8 cellular contexts compared by ENCODE assay signal in genomic region chr7:135169141-135169935, GRCh38. TPM values are rescaled to one million over a fixed set of nuclear protein-coding genes. Genes with fewer than 3 reads are reported as not detected.
DNase-seq lines count a peak whose midpoint lies in the region; ATAC-seq and TF ChIP-seq lines count a peak whose summit lies in the region.

No MANE protein-coding gene starts in this region.

- peaks cover 38% of the 10 kb centered on the region for H3K4me1 Mint-ChIP-seq in neural crest cell

- H3K27ac ChIP-seq in KOPT-K1 (ENCODE audit: low read depth, low read length, poor library complexity, severe bottlenecking) (peak overlapping the region; percentile 91), epithelial cell of prostate (peak overlapping the region; percentile 98), vagina (peak overlapping the region; percentile 98)

- no peaks in the 10 kb centered on the region for H3K27me3 Mint-ChIP-seq in neural crest cell (ENCODE audit: low read depth)

- H3K36me3 ChIP-seq in KOPT-K1 (ENCODE audit: insufficient read depth, low read length) (peaks cover 46% of the 10 kb centered on the region), vagina (peaks cover 0 to 10% of the 10 kb centered on the region in 2 donors)

- H3K4me1 ChIP-seq in vagina: peaks cover 43% of the 10 kb centered on the region

- H3K27ac Mint-ChIP-seq in neural crest cell (ENCODE audit: unreplicated experiment): no peak overlapping the region

- no peak for TF ChIP-seq POLR2A in vagina (IDR thresholded peaks at IDR 0.05)

- no peaks in the 10 kb centered on the region for H3K27me3 ChIP-seq in vagina

- H3K4me3 ChIP-seq in vagina: peak overlapping the region; percentile 78 to 84

- ATAC-seq in GM21723 (IDR thresholded peaks at IDR 0.05; ENCODE audit: unreplicated experiment): peak; percentile 45

- peak overlapping the region; percentile 92 for H3K4me3 Mint-ChIP-seq in neural crest cell

- H3K9me3 ChIP-seq in KOPT-K1 (ENCODE audit: insufficient read depth, low read length, poor library complexity, severe bottlenecking) (no peaks in the 10 kb centered on the region), vagina (no peaks in the 10 kb centered on the region)

- intact Hi-C loops in vagina (cut with DNase I): loop anchor here (10.0 kb wide), 1 partner anchor 485 kb away; no protein-coding TSS in a partner anchor

- peak; percentile 54 for DNase-seq in activated CD4-positive, alpha-beta T cell treated with anti-CD3 and anti-CD28 coated beads, Interleukin-2, amount 50 U/mL, for 1 hour
- DNase-seq in epithelial cell of prostate (ENCODE audit: low read depth, low spot score): peak; percentile 73
- no peak for DNase-seq in neural crest cell (ENCODE audit: low read depth, low spot score)
- no peak for DNase-seq in vagina (ENCODE audit: extremely low spot score in 2 of 2)
- DNase-seq in NCI-H2171 (lab: John Stamatoyannopoulos, UW): no peak

- TF ChIP-seq CTCF in GM12872 (IDR thresholded peaks at IDR 0.05; ENCODE audit: insufficient read depth, low read depth, low read length): peak; percentile 92
- TF ChIP-seq CTCF in neural crest cell (conservative IDR thresholded peaks at IDR 0.05): peak; percentile 42
- TF ChIP-seq CTCF in vagina (IDR thresholded peaks at IDR 0.05): no peak

- H3K9me3 Mint-ChIP-seq in neural crest cell: no peaks in the 10 kb centered on the region

- H3K36me3 Mint-ChIP-seq in neural crest cell (ENCODE audit: low read depth): peaks cover 24% of the 10 kb centered on the region

RNA-seq across cellular contexts. Expression of gene CYREN, which starts 1.2 kb away (rescaled TPM):
- total RNA-seq in neural crest cell: 70.4 and 75.5 TPM in 2 replicates
- total RNA-seq in vagina: 33.4 TPM

RNA-seq across cellular contexts. Expression of gene TMEM140, which starts 21.5 kb away (rescaled TPM):
- total RNA-seq in neural crest cell (0.12 TPM in 1 of 2 replicates, not detected in the other), vagina (20.4 TPM)

RNA-seq across cellular contexts. Expression of gene WDR91, which starts 42.0 kb away (rescaled TPM):
- total RNA-seq in neural crest cell: 14.5 and 15.2 TPM in 2 replicates
- total RNA-seq in vagina: 31.2 TPM

Comparison
In these comparisons a context has a peak if more than half of its experiments do, and no peak if none do; other contexts are left out.
1. CTCF ChIP-seq: peak in GM12872 (single experiment) and neural crest cell (single experiment); none in vagina (0 of 3).
2. DNase-seq: peak in activated CD4-positive, alpha-beta T cell treated with anti-CD3 and anti-CD28 coated beads, Interleukin-2, amount 50 U/mL, for 1 hour (single experiment) and epithelial cell of prostate (single experiment); none in neural crest cell (single experiment), vagina (0 of 2) and NCI-H2171 (single experiment).
3. RNA of gene TMEM140, which starts 21.5 kb away (total RNA-seq): 20.4 TPM in vagina (single experiment); 0.12 TPM in neural crest cell; every median in the first group is over 10 times any median in the second.
4. Peak in every context shown above with its lines, with median percentiles within 50 percentile points of each other: H3K27ac ChIP-seq.